Comparison of ENCODE assay signal across 28 cellular contexts in genomic region chr2:84823229-84823628, GRCh38. TPM values are rescaled to one million over a fixed set of nuclear protein-coding genes. Genes with fewer than 3 reads are reported as not detected.
"Had no signal": no experiment of that assay in that cellular context is flagged by ENCODE, and none has a peak within 500 bp of the region (broad histone marks: within the 10 kb centered on the region; RNA-seq: fewer than 3 reads in every experiment).

No MANE protein-coding gene starts in this region.

- H3K4me1 Mint-ChIP-seq: brain, neural progenitor cell had no signal

- DNase-seq: activated CD4-positive, alpha-beta memory T cell treated with anti-CD3 and anti-CD28 coated beads for 36 hours; activated CD4-positive, alpha-beta T cell treated with anti-CD3 and anti-CD28 coated beads, Interleukin-2, amount 10 ng/mL, durations not matched to agents 24 days and 14 days; activated CD4-positive, CD25-positive, alpha-beta regulatory T cell treated with anti-CD3 and anti-CD28 coated beads, Interleukin-2, amount 50 U/mL, for 72 hours; activated gamma-delta T cell treated with Interleukin-2 at 50 U/mL for 16 hours; activated naive CD4-positive, alpha-beta T cell treated with anti-CD3 and anti-CD28 coated beads, Interleukin-2, amount 50 U/mL, for 16 hours; activated T-cell treated with anti-CD3 and anti-CD28 coated beads, Interleukin-2, amount 50 U/mL, for 1 hour; caudate nucleus; hypothalamus; immature natural killer cell; kidney; left colon; mammary epithelial cell; midbrain; natural killer cell; occipital lobe; stimulated activated CD4-positive, alpha-beta T cell treated with anti-CD3 and anti-CD28 coated beads, Interleukin-15, amount 100 ng/mL, for 24 hours; stimulated activated CD4-positive, alpha-beta T cell treated with anti-CD3 and anti-CD28 coated beads, Interleukin-2, amount 100 ng/mL, for 24 hours; stimulated activated naive CD4-positive, alpha-beta T cell treated with Interleukin-2 at 50 U/mL for 16 hours; T-helper 2 cell; uterus had no signal

- H3K27me3 ChIP-seq: ascending aorta, neural progenitor cell, right atrium auricular region, uterus had no signal

- H3K36me3 Mint-ChIP-seq: activated CD4-positive, alpha-beta memory T cell treated with anti-CD3 and anti-CD28 coated beads for 36 hours; brain; natural killer cell; neural progenitor cell had no signal

- ATAC-seq: gastroesophageal sphincter, left colon, natural killer cell, SK-N-SH treated with all-trans-retinoic acid at 6 μM for 48 hours had no signal

- H3K27me3 Mint-ChIP-seq: activated CD4-positive, alpha-beta memory T cell treated with anti-CD3 and anti-CD28 coated beads for 36 hours; activated CD4-positive, alpha-beta T cell treated with anti-CD3 and anti-CD28 coated beads, Interleukin-2, amount 10 ng/mL, durations not matched to agents 24 days and 14 days had no signal

- H3K4me3 ChIP-seq: ascending aorta, gastroesophageal sphincter, neural progenitor cell, right atrium auricular region, smooth muscle cell, thoracic aorta, uterus had no signal

- H3K27ac ChIP-seq: ascending aorta, gastroesophageal sphincter, neural progenitor cell, right atrium auricular region, thoracic aorta, uterus had no signal

- H3K9me3 Mint-ChIP-seq: activated CD4-positive, alpha-beta memory T cell treated with anti-CD3 and anti-CD28 coated beads for 36 hours; immature natural killer cell; natural killer cell; neural progenitor cell had no signal

- H3K4me3 Mint-ChIP-seq: activated CD4-positive, alpha-beta memory T cell treated with anti-CD3 and anti-CD28 coated beads for 36 hours; activated CD4-positive, alpha-beta T cell treated with anti-CD3 and anti-CD28 coated beads, Interleukin-2, amount 10 ng/mL, durations not matched to agents 24 days and 14 days; brain; immature natural killer cell; natural killer cell; neural progenitor cell had no signal

- H3K27ac Mint-ChIP-seq: activated CD4-positive, alpha-beta memory T cell treated with anti-CD3 and anti-CD28 coated beads for 36 hours; activated CD4-positive, alpha-beta T cell treated with anti-CD3 and anti-CD28 coated beads, Interleukin-2, amount 10 ng/mL, durations not matched to agents 24 days and 14 days; brain; natural killer cell; neural progenitor cell had no signal

- H3K4me1 ChIP-seq: ascending aorta, gastroesophageal sphincter, neural progenitor cell, right atrium auricular region, uterus had no signal

- H3K36me3 ChIP-seq: ascending aorta, gastroesophageal sphincter, neural progenitor cell, right atrium auricular region, thoracic aorta, uterus had no signal

- H3K9me3 ChIP-seq: ascending aorta, gastroesophageal sphincter, right atrium auricular region, thoracic aorta, uterus had no signal

RNA-seq across cellular contexts. Expression of gene TRABD2A, which starts 57.7 kb away (rescaled TPM):
- total RNA-seq: smooth muscle cell had no signal
